Comparison of ENCODE assay signal across 18 cellular contexts in genomic region chrX:133926809-133927208, GRCh38. TPM values are rescaled to one million over a fixed set of nuclear protein-coding genes. Genes with fewer than 3 reads are reported as not detected.
A peak's percentile ranks its signal among the peaks of the same experiment; 100 is the strongest.
DNase-seq lines count a peak whose midpoint lies in the region; ATAC-seq, FAIRE-seq and TF ChIP-seq lines count a peak whose summit lies in the region.
"Had no signal": no experiment of that assay in that cellular context is flagged by ENCODE, and none has a peak within 500 bp of the region (broad histone marks: within the 10 kb centered on the region; RNA-seq: fewer than 3 reads in every experiment).

No MANE protein-coding gene starts in this region.

- TF ChIP-seq POLR2A in HepG2 (IDR thresholded peaks at IDR 0.05; ENCODE audit: insufficient read depth in 1 of 2, low read depth in 2 of 2, low read length in 2 of 2) (0 out of 4 replicates have a peak, but pooled peaks of 1 of the 2 experiments have one; percentile 24), right lobe of liver (IDR thresholded peaks at IDR 0.05) (no peak), prostate gland (IDR thresholded peaks at IDR 0.05) (no peak)

- peaks cover 2 to 46% of the 10 kb centered on the region in 2 experiments for H3K36me3 ChIP-seq in HepG2 (replicated peaks in 1 of 2; ENCODE audit: control insufficient read depth in 1 of 2, insufficient read depth in 2 of 2, low read length in 2 of 2)
- H3K36me3 ChIP-seq in right lobe of liver = no peaks in the 10 kb centered on the region
- H3K36me3 ChIP-seq in mesendoderm (ENCODE audit: control insufficient read depth, insufficient read depth, low read length) = no peaks in the 10 kb centered on the region
- no peaks in the 10 kb centered on the region for H3K36me3 ChIP-seq in prostate gland
- H3K36me3 ChIP-seq: BE2C, MG63, SJCRH30 had no signal

- no peak overlapping the region for H4K5ac ChIP-seq in mesendoderm (ENCODE audit: low read length)

- no peaks in the 10 kb centered on the region for H3K36me3 Mint-ChIP-seq in chondrocyte (ENCODE audit: low read depth)
- H3K36me3 Mint-ChIP-seq in activated T-helper 2 cell treated with anti-CD3 and anti-CD28 coated beads, Interferon-gamma antibody, Interleukin-2, Interleukin-4, amounts not matched to agents 10 μg/mL and 5 μg/mL and 100 μg/mL, durations not matched to agents 14 hours and 24 hours and 36 hours (ENCODE audit: low read depth) = no peaks in the 10 kb centered on the region
- H3K36me3 Mint-ChIP-seq: CD4-positive, alpha-beta memory T cell had no signal

- H3K4me3 ChIP-seq in HepG2 (replicated peaks in 1 of 3; ENCODE audit: insufficient read depth in 1 of 3, low read depth in 2 of 3, low read length in 3 of 3) = no peak overlapping the region
- no peak overlapping the region for H3K4me3 ChIP-seq in right lobe of liver
- H3K4me3 ChIP-seq in mesendoderm (ENCODE audit: low read length) = no peak overlapping the region
- no peak overlapping the region for H3K4me3 ChIP-seq in prostate gland
- H3K4me3 ChIP-seq: MG63, SJCRH30 had no signal

- no peak overlapping the region for H3K23ac ChIP-seq in mesendoderm (ENCODE audit: low read length)

- FAIRE-seq in HepG2 (lab: Jason Lieb, UNC) = peak; percentile 18

- no peak for TF ChIP-seq EP300 in HepG2 (IDR thresholded peaks at IDR 0.05; ENCODE audit: low read depth in 2 of 2, low read length in 2 of 2)
- no peak for TF ChIP-seq EP300 in HepG2 (CRISPR knock-in tag; IDR thresholded peaks at IDR 0.05; ENCODE audit: borderline replicate concordance)

- no peak overlapping the region for H2AFZ ChIP-seq in HepG2 (ENCODE audit: low read length)

- H3K9ac ChIP-seq in HepG2 (ENCODE audit: insufficient read depth, low read depth, low read length) (no peak overlapping the region), mesendoderm (ENCODE audit: low read length) (no peak overlapping the region)

- in situ Hi-C loops in HepG2 (cut with HindIII; ENCODE audit: extremely low pct_ligation_motif_present, low pct_unique_long_range_greater_than_20kb) = no loop called here

- H4K8ac ChIP-seq in mesendoderm (ENCODE audit: low read depth, low read length) = no peak overlapping the region

- no peak overlapping the region for H3K56ac ChIP-seq in mesendoderm (ENCODE audit: low read length)

- H3K79me2 ChIP-seq in HepG2 (ENCODE audit: insufficient read depth, low read length) (peaks cover 70% of the 10 kb centered on the region), mesendoderm (ENCODE audit: control insufficient read depth, insufficient read depth, low read length) (no peaks in the 10 kb centered on the region)

- ATAC-seq in HepG2 (peak; percentile 8; the same call in 1 of the 3 replicates), right lobe of liver (no peak), HG02885 (IDR thresholded peaks at IDR 0.05; ENCODE audit: poor library complexity, unreplicated experiment) (no peak)

- H4K20me1 ChIP-seq in HepG2 (ENCODE audit: insufficient read depth, low read length) = peaks cover 88% of the 10 kb centered on the region

- H3K9me3 ChIP-seq in HepG2 (ENCODE audit: low read length) (no peaks in the 10 kb centered on the region), right lobe of liver (no peaks in the 10 kb centered on the region), prostate gland (no peaks in the 10 kb centered on the region)
- H3K9me3 ChIP-seq: BE2C, MG63, SJCRH30 had no signal

- no peaks in the 10 kb centered on the region for H3K27me3 ChIP-seq in HepG2 (ENCODE audit: control insufficient read depth in 1 of 2, insufficient read depth in 2 of 2, low read length in 2 of 2)
- no peaks in the 10 kb centered on the region for H3K27me3 ChIP-seq in right lobe of liver
- no peaks in the 10 kb centered on the region for H3K27me3 ChIP-seq in mesendoderm (ENCODE audit: insufficient read depth, low read length, poor library complexity)
- H3K27me3 ChIP-seq in prostate gland (replicated peaks; ENCODE audit: insufficient read depth) = no peaks in the 10 kb centered on the region
- H3K27me3 ChIP-seq: BE2C, MG63, SJCRH30 had no signal

- H2AK5ac ChIP-seq in mesendoderm (ENCODE audit: low read length) = no peak overlapping the region

- peaks cover 7% of the 10 kb centered on the region for H3K9me3 Mint-ChIP-seq in chondrocyte (ENCODE audit: low read depth)
- H3K9me3 Mint-ChIP-seq in activated T-helper 2 cell treated with anti-CD3 and anti-CD28 coated beads, Interferon-gamma antibody, Interleukin-2, Interleukin-4, amounts not matched to agents 10 μg/mL and 5 μg/mL and 100 μg/mL, durations not matched to agents 14 hours and 24 hours and 36 hours = no peaks in the 10 kb centered on the region
- H3K9me3 Mint-ChIP-seq: CD4-positive, alpha-beta memory T cell had no signal

- H3K79me1 ChIP-seq in mesendoderm (ENCODE audit: low read length) = no peaks in the 10 kb centered on the region

- H3K4me2 ChIP-seq in HepG2 (ENCODE audit: low read depth, low read length) (no peak overlapping the region), mesendoderm (ENCODE audit: low read length) (no peak overlapping the region)

- H3K4me1 ChIP-seq in HepG2 (ENCODE audit: insufficient read depth, low read length) (peaks cover 66% of the 10 kb centered on the region), right lobe of liver (no peaks in the 10 kb centered on the region), mesendoderm (ENCODE audit: control insufficient read depth, low read depth, low read length) (no peaks in the 10 kb centered on the region), prostate gland (replicated peaks) (no peaks in the 10 kb centered on the region)
- H3K4me1 ChIP-seq: BE2C had no signal

- H3K27me3 Mint-ChIP-seq in chondrocyte (ENCODE audit: low read depth) = no peaks in the 10 kb centered on the region
- no peaks in the 10 kb centered on the region for H3K27me3 Mint-ChIP-seq in activated T-helper 2 cell treated with anti-CD3 and anti-CD28 coated beads, Interferon-gamma antibody, Interleukin-2, Interleukin-4, amounts not matched to agents 10 μg/mL and 5 μg/mL and 100 μg/mL, durations not matched to agents 14 hours and 24 hours and 36 hours (ENCODE audit: low read depth)
- H3K27me3 Mint-ChIP-seq: CD4-positive, alpha-beta memory T cell had no signal

- H3K27ac ChIP-seq in HepG2 (ENCODE audit: extremely low read length, insufficient read depth, low read length) = no peak overlapping the region
- no peak overlapping the region for H3K27ac ChIP-seq in right lobe of liver
- H3K27ac ChIP-seq in mesendoderm (ENCODE audit: low read depth, low read length) = no peak overlapping the region
- H3K27ac ChIP-seq in prostate gland = no peak overlapping the region
- H3K27ac ChIP-seq: SJCRH30 had no signal

- TF ChIP-seq CTCF in HepG2 (CRISPR knock-in tag; IDR thresholded peaks at IDR 0.05) (0 out of 2 replicates have a peak, but pooled peaks have one; percentile 9), right lobe of liver (IDR thresholded peaks at IDR 0.05) (no peak), chondrocyte (IDR thresholded peaks at IDR 0.05) (peak; percentile 33), prostate gland (IDR thresholded peaks at IDR 0.05) (no peak)

- peaks cover 6% of the 10 kb centered on the region for H3K4me1 Mint-ChIP-seq in chondrocyte (ENCODE audit: low read depth)
- H3K4me1 Mint-ChIP-seq in activated T-helper 2 cell treated with anti-CD3 and anti-CD28 coated beads, Interferon-gamma antibody, Interleukin-2, Interleukin-4, amounts not matched to agents 10 μg/mL and 5 μg/mL and 100 μg/mL, durations not matched to agents 14 hours and 24 hours and 36 hours (ENCODE audit: low read depth) = peaks cover 17% of the 10 kb centered on the region

- TF ChIP-seq RAD21 in HepG2 (CRISPR knock-in tag; IDR thresholded peaks at IDR 0.05) = no peak

- no peak overlapping the region for H3K27ac Mint-ChIP-seq in chondrocyte (ENCODE audit: unreplicated experiment)
- H3K27ac Mint-ChIP-seq in activated T-helper 2 cell treated with anti-CD3 and anti-CD28 coated beads, Interferon-gamma antibody, Interleukin-2, Interleukin-4, amounts not matched to agents 10 μg/mL and 5 μg/mL and 100 μg/mL, durations not matched to agents 14 hours and 24 hours and 36 hours = no peak overlapping the region
- H3K27ac Mint-ChIP-seq: CD4-positive, alpha-beta memory T cell had no signal

- H2BK120ac ChIP-seq in mesendoderm (ENCODE audit: low read depth, low read length) = no peak overlapping the region

- no peak overlapping the region for H3K4ac ChIP-seq in mesendoderm (ENCODE audit: low read depth, low read length)

- H3K4me3 Mint-ChIP-seq in chondrocyte (ENCODE audit: unreplicated experiment) = no peak overlapping the region
- no peak overlapping the region for H3K4me3 Mint-ChIP-seq in activated T-helper 2 cell treated with anti-CD3 and anti-CD28 coated beads, Interferon-gamma antibody, Interleukin-2, Interleukin-4, amounts not matched to agents 10 μg/mL and 5 μg/mL and 100 μg/mL, durations not matched to agents 14 hours and 24 hours and 36 hours (ENCODE audit: low read depth)
- H3K4me3 Mint-ChIP-seq: CD4-positive, alpha-beta memory T cell had no signal

- POLR2A ChIA-PET in HepG2 (lab: Yijun Ruan, JAX) = no interaction called here

- H3K18ac ChIP-seq in mesendoderm (ENCODE audit: low read length) = no peak overlapping the region

- H2BK5ac ChIP-seq in mesendoderm (ENCODE audit: low read length) = no peak overlapping the region

- BruUV-seq in HepG2 (replicated peaks; lab: Mats Ljungman, UMichigan) = no TSS peak

- intact Hi-C loops in HepG2 (cut with micrococcal nuclease; ENCODE audit: unreplicated experiment) = no loop called here
- intact Hi-C loops in right lobe of liver (cut with DNase I) = no loop called here
- intact Hi-C loops in activated T-helper 2 cell treated with anti-CD3 and anti-CD28 coated beads, Interferon-gamma antibody, Interleukin-2, Interleukin-4, amounts not matched to agents 10 μg/mL and 5 μg/mL and 100 μg/mL, durations not matched to agents 14 hours and 24 hours and 36 hours (cut with micrococcal nuclease) = no loop called here
- intact Hi-C loops in prostate gland (cut with DNase I) = no loop called here

- CTCF ChIA-PET in HepG2 (lab: Yijun Ruan, JAX; ENCODE audit: low intra/inter-chr PET ratio, low total read pairs) = no interaction called here

- DNase-seq in HepG2 (ENCODE audit: low spot score) (no peak), right lobe of liver (no peak), chondrocyte (ENCODE audit: low spot score) (no peak), mesendoderm (peak; percentile 35), prostate gland (ENCODE audit: low spot score) (no peak), UCSD-AML1 (lab: John Stamatoyannopoulos, UW; ENCODE audit: unreplicated experiment) (no peak)
- no peak for DNase-seq in activated T-helper 2 cell treated with anti-CD3 and anti-CD28 coated beads, Interferon-gamma antibody, Interleukin-2, Interleukin-4, amounts not matched to agents 10 μg/mL and 5 μg/mL and 100 μg/mL, durations not matched to agents 14 hours and 24 hours and 36 hours (ENCODE audit: low spot score)
- DNase-seq: 8988T; BE2C; CD4-positive, alpha-beta memory T cell; HCEC 1CT; MG63; NCI-H1092; NCI-H1694; NCI-H2107; NCI-H526 treated with DMSO at 0.1 percent for 48 hours; SJCRH30 had no signal

- WGBS in HepG2 (ENCODE audit: low lambda C conversion rate) = 92% methylated on average over 3 of the region's 4 CpGs
- WGBS in right lobe of liver (ENCODE audit: insufficient coverage, low coverage, low lambda C conversion rate, missing lambda C conversion rate) = 22% methylated on average over 4 of the region's 4 CpGs
- no CpG with 5 or more reads among the region's 4 CpGs for WGBS in mesendoderm (ENCODE audit: extremely low coverage, insufficient coverage, low lambda C conversion rate)
- WGBS in prostate gland = 67% methylated on average over 4 of the region's 4 CpGs

- no peak overlapping the region for H2BK15ac ChIP-seq in mesendoderm (replicated peaks; ENCODE audit: low read depth)

RNA-seq across cellular contexts. Expression of gene GPC3, which starts 58.6 kb away (rescaled TPM):
- total RNA-seq in HepG2 (2016; rRNA removed; fragmentation: Illumina TruSeq; extraction: Trizol) (805 and 1,799 TPM in 2 replicates), right lobe of liver (1 to 10 TPM in 4 of 6 experiments, under 1 TPM in 2; 0.31 to 6.8 (median 1.8) TPM), chondrocyte (1.5 to 5.9 TPM (median 1.9 TPM) in 3 replicates), prostate gland (1 to 10 TPM; 2.7 to 5.2 TPM)
- total RNA-seq in HepG2 (2016; cell fraction: cytosol; rRNA removed; fragmentation: Illumina TruSeq; extraction: Trizol; ENCODE audit: low read depth) = 284 and 320 TPM in 2 replicates
- 792 and 1,776 TPM in 2 replicates for total RNA-seq in HepG2 (2016; cell fraction: insoluble cytoplasmic fraction; rRNA removed; fragmentation: Illumina TruSeq; extraction: Trizol)
- 290 and 301 TPM in 2 replicates for total RNA-seq in HepG2 (2016; cell fraction: membrane; rRNA removed; fragmentation: Illumina TruSeq; extraction: Trizol)
- total RNA-seq in HepG2 (2016; cell fraction: nucleus; rRNA removed; fragmentation: Illumina TruSeq; extraction: Trizol) = 1,828 and 2,106 TPM in 2 replicates
- polyA plus RNA-seq in HepG2 (2011; rRNA removed) = 3,263 and 3,554 TPM in 2 replicates
- 2,062 and 3,587 TPM in 2 replicates for polyA plus RNA-seq in HepG2 (2011; cell fraction: cytosol; rRNA removed)
- 820 and 1,167 TPM in 2 replicates for polyA plus RNA-seq in HepG2 (2011; cell fraction: nucleus; rRNA removed)
- 3,341 and 3,897 TPM in 2 replicates for polyA plus RNA-seq in HepG2 (2012)
- polyA plus RNA-seq in HepG2 (2016; cell fraction: cytosol; fragmentation: Illumina TruSeq; extraction: Trizol; ENCODE audit: low read depth) = 118 and 136 TPM in 2 replicates
- 843 and 853 TPM in 2 replicates for polyA plus RNA-seq in HepG2 (2016; cell fraction: insoluble cytoplasmic fraction; fragmentation: Illumina TruSeq; extraction: Trizol; ENCODE audit: low read depth)
- 164 and 169 TPM in 2 replicates for polyA plus RNA-seq in HepG2 (2016; cell fraction: membrane; fragmentation: Illumina TruSeq; extraction: Trizol; ENCODE audit: low read depth)
- polyA plus RNA-seq in HepG2 (2016; cell fraction: nucleus; fragmentation: Illumina TruSeq; extraction: Trizol; ENCODE audit: insufficient read depth, low read depth) = 1,823 and 1,891 TPM in 2 replicates
- polyA minus RNA-seq in HepG2 (2011; rRNA and poly(A)+ RNA removed; ENCODE audit: low replicate concordance) = 0.72 and 1,012 TPM in 2 replicates
- polyA minus RNA-seq in HepG2 (2011; cell fraction: cytosol; rRNA and poly(A)+ RNA removed) = 1,199 and 1,788 TPM in 2 replicates
- polyA minus RNA-seq in HepG2 (2011; cell fraction: nucleus; rRNA and poly(A)+ RNA removed) = 1,194 and 1,668 TPM in 2 replicates
- polyA plus RNA-seq in mesendoderm (2013, experiment 1 of 2) = 16.0 TPM
- 15.7 TPM for polyA plus RNA-seq in mesendoderm (2013, experiment 2 of 2)
- total RNA-seq in activated T-helper 2 cell treated with anti-CD3 and anti-CD28 coated beads, Interferon-gamma antibody, Interleukin-2, Interleukin-4, amounts not matched to agents 10 μg/mL and 5 μg/mL and 100 μg/mL, durations not matched to agents 14 hours and 24 hours and 36 hours = 0.25 and 0.37 TPM in 2 replicates

Comparison
In these comparisons a context has a peak if more than half of its experiments do, and no peak if none do; other contexts are left out.
1. CTCF ChIP-seq: peak in HepG2 (single experiment) and chondrocyte (single experiment); none in right lobe of liver (0 of 4) and prostate gland (0 of 4).
2. RNA of gene GPC3, which starts 58.6 kb away (total RNA-seq): 284 to 2,106 TPM in HepG2; 2.7 to 5.2 TPM in prostate gland, 0.31 to 6.8 TPM in right lobe of liver, 1.5 to 5.9 TPM in chondrocyte and 0.25 to 0.37 TPM in activated T-helper 2 cell treated with anti-CD3 and anti-CD28 coated beads, Interferon-gamma antibody, Interleukin-2, Interleukin-4, amounts not matched to agents 10 μg/mL and 5 μg/mL and 100 μg/mL, durations not matched to agents 14 hours and 24 hours and 36 hours; every median in the first group is over 10 times any median in the second.